Comparison of ENCODE assay signal across 8 cellular contexts in genomic region chr17:79082311-79083190, GRCh38. TPM values are rescaled to one million over a fixed set of nuclear protein-coding genes. Genes with fewer than 3 reads are reported as not detected.
DNase-seq lines count a peak whose midpoint lies in the region; ATAC-seq and TF ChIP-seq lines count a peak whose summit lies in the region.

No MANE protein-coding gene starts in this region.

- no peak for TF ChIP-seq POLR2A in ovary (IDR thresholded peaks at IDR 0.05)

- no peak overlapping the region for H3K4me3 ChIP-seq in fibroblast of mammary gland (ENCODE audit: control insufficient read depth, low read depth, low read length)
- no peak overlapping the region for H3K4me3 ChIP-seq in ovary

- no peak for TF ChIP-seq EP300 in ovary (IDR thresholded peaks at IDR 0.05)

- 65 to 67% (median 67%) methylated on average over 41 of the region's 41 CpGs for WGBS in ovary, 3 donors

- peak; percentile 71 for TF ChIP-seq CTCF in fibroblast of mammary gland (conservative IDR thresholded peaks at IDR 0.05; ENCODE audit: control insufficient read depth, insufficient read depth, low read depth, low read length)
- peak; percentile 54 to 62 (median 57) for TF ChIP-seq CTCF in ovary (IDR thresholded peaks at IDR 0.05)

- no peaks in the 10 kb centered on the region for H3K36me3 ChIP-seq in ovary

- no peak for ATAC-seq in GM21825 (IDR thresholded peaks at IDR 0.05; ENCODE audit: unreplicated experiment)

- H3K27me3 ChIP-seq in ovary, result no peaks in the 10 kb centered on the region

- peak; percentile 14 for DNase-seq in NCI-H1694 treated with DMSO at 0.1 percent for 48 hours (lab: John Stamatoyannopoulos, UW)
- no peak for DNase-seq in NCI-H1694 (lab: John Stamatoyannopoulos, UW)
- peak; percentile 39 for DNase-seq in NCI-H345 treated with DMSO at 0.1 percent for 48 hours (lab: John Stamatoyannopoulos, UW; ENCODE audit: unreplicated experiment)
- DNase-seq in activated CD8-positive, alpha-beta memory T cell treated with anti-CD3 and anti-CD28 coated beads for 48 hours (ENCODE audit: low read depth in 2 of 3, low spot score in 2 of 3), result peak in 2 of 3 experiments; percentile 25 to 38
- DNase-seq in fibroblast of mammary gland (ENCODE audit: low read depth), result peak; percentile 20
- peak in 3 of 5 donors; percentile 53 to 62 (median 58) for DNase-seq in ovary
- no peak for DNase-seq in NCI-H187 treated with DMSO at 0.1 percent for 48 hours (lab: John Stamatoyannopoulos, UW)

- H3K4me1 ChIP-seq in ovary (ENCODE audit: insufficient read depth), result no peaks in the 10 kb centered on the region

- no peaks in the 10 kb centered on the region for H3K9me3 ChIP-seq in ovary

- no peak overlapping the region for H3K27ac ChIP-seq in ovary

- intact Hi-C loops in ovary (cut with DNase I), result no loop called here

RNA-seq across cellular contexts. Expression of gene ENGASE, which starts 7.9 kb away (rescaled TPM):
- 10 to 100 TPM; 21.0 to 61.5 (median 48.2) TPM for total RNA-seq in ovary
- polyA plus RNA-seq in ovary, result 10 to 100 TPM in 1 of 2 donors, 1 to 10 TPM in 1; 6.0 to 32.0 TPM

RNA-seq across cellular contexts. Expression of gene C1QTNF1, which starts 58.6 kb away (rescaled TPM):
- total RNA-seq in ovary, result 10 to 100 TPM; 41.1 to 85.9 (median 53.5) TPM
- 10 to 100 TPM; 17.9 to 69.4 TPM for polyA plus RNA-seq in ovary

Comparison
In these comparisons a context has a peak if more than half of its experiments do, and no peak if none do; other contexts are left out.
1. DNase-seq: peak in NCI-H1694 treated with DMSO at 0.1 percent for 48 hours (single experiment), NCI-H345 treated with DMSO at 0.1 percent for 48 hours (single experiment), activated CD8-positive, alpha-beta memory T cell treated with anti-CD3 and anti-CD28 coated beads for 48 hours (2 of 3), fibroblast of mammary gland (single experiment) and ovary (3 of 5); none in NCI-H1694 (single experiment) and NCI-H187 treated with DMSO at 0.1 percent for 48 hours (single experiment).